Comparison of ENCODE assay signal across 20 cellular contexts in genomic region chr21:32388306-32388705, GRCh38. TPM values are rescaled to one million over a fixed set of nuclear protein-coding genes. Genes with fewer than 3 reads are reported as not detected.
DNase-seq lines count a peak whose midpoint lies in the region; ATAC-seq and TF ChIP-seq lines count a peak whose summit lies in the region.
"Had no signal": no experiment of that assay in that cellular context is flagged by ENCODE, and none has a peak within 500 bp of the region (broad histone marks: within the 10 kb centered on the region; RNA-seq: fewer than 3 reads in every experiment).

No MANE protein-coding gene starts in this region.

- CTCF ChIA-PET in activated CD8-positive, alpha-beta memory T cell treated with anti-CD3 and anti-CD28 coated beads, Interleukin-2, amount 10 ng/mL, durations not matched to agents 7 days and 5 days (lab: Charles Lee) = no interaction called here

- H4K20me1 ChIP-seq in osteoblast (ENCODE audit: insufficient read depth, low read length) = peaks cover 26% of the 10 kb centered on the region

- peaks cover 51% of the 10 kb centered on the region for H3K4me1 Mint-ChIP-seq in activated CD8-positive, alpha-beta memory T cell treated with anti-CD3 and anti-CD28 coated beads, Interleukin-2, amount 10 ng/mL, durations not matched to agents 7 days and 5 days

- TF ChIP-seq POLR2A in NB4 (IDR thresholded peaks at IDR 0.05; ENCODE audit: extremely low read depth, insufficient read length) = no peak

- no peak overlapping the region for H3K27ac Mint-ChIP-seq in activated CD8-positive, alpha-beta memory T cell treated with anti-CD3 and anti-CD28 coated beads, Interleukin-2, amount 10 ng/mL, durations not matched to agents 7 days and 5 days

- H3K4me3 ChIP-seq in NB4 (ENCODE audit: low read depth, low read length) (peak overlapping the region; percentile 10), osteoblast (ENCODE audit: insufficient read depth, low read length) (no peak overlapping the region)
- H3K4me3 ChIP-seq: K562, PC-9 had no signal

- H3K27me3 ChIP-seq in osteoblast (ENCODE audit: insufficient read depth, low read length) = no peaks in the 10 kb centered on the region

- peaks cover 42% of the 10 kb centered on the region for H3K4me1 ChIP-seq in osteoblast (ENCODE audit: insufficient read depth, low read length)

- no peak overlapping the region for H3K4me3 Mint-ChIP-seq in activated CD8-positive, alpha-beta memory T cell treated with anti-CD3 and anti-CD28 coated beads, Interleukin-2, amount 10 ng/mL, durations not matched to agents 7 days and 5 days
- H3K4me3 Mint-ChIP-seq: CD14-positive monocyte, H9 had no signal

- no peaks in the 10 kb centered on the region for H3K9me3 ChIP-seq in osteoblast (ENCODE audit: low read depth, low read length)

- peaks cover 21% of the 10 kb centered on the region for H3K36me3 ChIP-seq in osteoblast (ENCODE audit: insufficient read depth, low read length)

- H2AFZ ChIP-seq in osteoblast (ENCODE audit: low read length) = no peak overlapping the region
- H2AFZ ChIP-seq: PC-9 had no signal

- DNase-seq in activated CD8-positive, alpha-beta memory T cell treated with anti-CD3 and anti-CD28 coated beads, Interleukin-2, amount 10 ng/mL, durations not matched to agents 7 days and 5 days = peak; percentile 39
- DNase-seq in activated CD8-positive, alpha-beta memory T cell treated with anti-CD3 and anti-CD28 coated beads, Interleukin-2, amount 50 U/mL, for 48 hours = no peak
- DNase-seq in NB4 (ENCODE audit: low read depth) (no peak), osteoblast (ENCODE audit: insufficient read length, low spot score, missing footprints) (no peak), AG20443 (ENCODE audit: low spot score) (no peak), middle frontal gyrus (ENCODE audit: extremely low spot score, low spot score) (no peak)
- DNase-seq: 8988T, GDM1, H9, NCI-H1105 treated with DMSO at 0.1 percent for 48 hours, NCI-H2081, NCI-H2171 treated with DMSO at 0.1 percent for 48 hours, NCI-H524 treated with DMSO at 0.1 percent for 48 hours, PC-9, RPMI8226, T-helper 1 cell had no signal

- ATAC-seq in activated CD8-positive, alpha-beta memory T cell treated with anti-CD3 and anti-CD28 coated beads, Interleukin-2, amount 10 ng/mL, durations not matched to agents 7 days and 5 days = no peak
- ATAC-seq in GM19351 (IDR thresholded peaks at IDR 0.05; ENCODE audit: unreplicated experiment) = no peak
- ATAC-seq: K562 had no signal

- peak overlapping the region; percentile 8; the same call in 1 of the 2 replicates for H3K27ac ChIP-seq in VCaP
- H3K27ac ChIP-seq in osteoblast (ENCODE audit: low read depth, low read length) = peak overlapping the region; percentile 80
- H3K27ac ChIP-seq: PC-9 had no signal

- H3K79me2 ChIP-seq in osteoblast (ENCODE audit: insufficient read depth, low read length) = peaks cover 87% of the 10 kb centered on the region

- H3K36me3 Mint-ChIP-seq in activated CD8-positive, alpha-beta memory T cell treated with anti-CD3 and anti-CD28 coated beads, Interleukin-2, amount 10 ng/mL, durations not matched to agents 7 days and 5 days = peaks cover 24% of the 10 kb centered on the region

- H3K4me2 ChIP-seq in osteoblast (ENCODE audit: insufficient read depth, low read length) = no peak overlapping the region
- H3K4me2 ChIP-seq: PC-9 had no signal

- no peaks in the 10 kb centered on the region for H3K9me3 Mint-ChIP-seq in activated CD8-positive, alpha-beta memory T cell treated with anti-CD3 and anti-CD28 coated beads, Interleukin-2, amount 10 ng/mL, durations not matched to agents 7 days and 5 days (ENCODE audit: low read depth)

- no peaks in the 10 kb centered on the region for H3K27me3 Mint-ChIP-seq in activated CD8-positive, alpha-beta memory T cell treated with anti-CD3 and anti-CD28 coated beads, Interleukin-2, amount 10 ng/mL, durations not matched to agents 7 days and 5 days

- TF ChIP-seq CTCF in NB4 (IDR thresholded peaks at IDR 0.05; ENCODE audit: low read depth, low read length) (no peak), VCaP (conservative IDR thresholded peaks at IDR 0.05) (no peak), osteoblast (IDR thresholded peaks at IDR 0.05; ENCODE audit: extremely low read depth, low read depth, low read length) (no peak)

RNA-seq across cellular contexts. Expression of gene URB1, which starts 4.5 kb away (rescaled TPM):
- total RNA-seq in activated CD8-positive, alpha-beta memory T cell treated with anti-CD3 and anti-CD28 coated beads, Interleukin-2, amount 10 ng/mL, durations not matched to agents 7 days and 5 days = 10 to 100 TPM; 17.5 to 28.3 TPM
- total RNA-seq in osteoblast = 15.9 and 21.7 TPM in 2 replicates

RNA-seq across cellular contexts. Expression of gene EVA1C, which starts 24.2 kb away (rescaled TPM):
- 1 to 10 TPM; 4.5 to 7.6 TPM for total RNA-seq in activated CD8-positive, alpha-beta memory T cell treated with anti-CD3 and anti-CD28 coated beads, Interleukin-2, amount 10 ng/mL, durations not matched to agents 7 days and 5 days
- 5.0 and 8.0 TPM in 2 replicates for total RNA-seq in osteoblast
